ENCODE assay signal across 1 cellular context in genomic region chr11:57667065-57667714, GRCh38.
A peak's percentile ranks its signal among the peaks of the same experiment; 100 is the strongest.
TF ChIP-seq lines count a peak whose summit lies in the region.

No MANE protein-coding gene starts in this region.

TF ChIP-seq in K562, 482 proteins besides CTCF, POLR2A, EP300 and RAD21 (continued from another document and continues in another):
- TF ChIP-seq BCLAF1 (IDR thresholded peaks at IDR 0.05; ENCODE audit: borderline replicate concordance in 1 of 2, control insufficient read depth in 1 of 2, low read depth in 2 of 2, low read length in 1 of 2) = peak in 1 of 2 experiments; percentile 95; a peak in 2 of 4 replicates
- TF ChIP-seq SP1 (CRISPR knock-in tag; IDR thresholded peaks at IDR 0.05) = peak; percentile 73
- peak; percentile 83 for TF ChIP-seq SPI1 (IDR thresholded peaks at IDR 0.05; ENCODE audit: borderline replicate concordance, low read depth, low read length)
- TF ChIP-seq RREB1 (CRISPR knock-in tag; IDR thresholded peaks at IDR 0.05) = 0 out of 2 replicates have a peak, but pooled peaks have one; percentile 26
- peak; percentile 93 for TF ChIP-seq ZKSCAN1 (IDR thresholded peaks at IDR 0.05; ENCODE audit: low read depth, low read length)
- peak; percentile 66 for TF ChIP-seq TBP (optimal IDR thresholded peaks at IDR 0.05; ENCODE audit: low read depth, low read length)
- TF ChIP-seq CHD1 (IDR thresholded peaks at IDR 0.05; ENCODE audit: low read length) = no peak
- TF ChIP-seq MAFF (IDR thresholded peaks at IDR 0.05; ENCODE audit: low read length) = peak; percentile 72
- TF ChIP-seq HINFP (tag; conservative IDR thresholded peaks at IDR 0.05; ENCODE audit: low read depth) = no peak
- peak; percentile 62 for TF ChIP-seq SUPT5H (IDR thresholded peaks at IDR 0.05)
- peak; percentile 75 for TF ChIP-seq SP2 (IDR thresholded peaks at IDR 0.05; ENCODE audit: extremely low read depth, low read depth, low read length, poor library complexity, severe bottlenecking)
- peak; percentile 86 for TF ChIP-seq ELF2 (CRISPR knock-in tag; IDR thresholded peaks at IDR 0.05)
- TF ChIP-seq MTA3 (IDR thresholded peaks at IDR 0.05; ENCODE audit: borderline replicate concordance) = 0 out of 2 replicates have a peak, but pooled peaks have one; percentile 8
- peak; percentile 85 for TF ChIP-seq GABPA (tag; conservative IDR thresholded peaks at IDR 0.05; ENCODE audit: low read depth)
- no peak for TF ChIP-seq POLR3A (IDR thresholded peaks at IDR 0.05; ENCODE audit: borderline replicate concordance, extremely low read depth, insufficient read depth, insufficient read length)
- TF ChIP-seq SMAD1 (IDR thresholded peaks at IDR 0.05; ENCODE audit: low read depth, low read length, partially characterized antibody) = peak; percentile 72
- TF ChIP-seq SIX5 (IDR thresholded peaks at IDR 0.05; ENCODE audit: borderline replicate concordance in 1 of 2, insufficient read depth in 1 of 2, low read depth in 1 of 2, low read length in 2 of 2) = peak in 1 of 2 experiments; percentile 20; a peak in 1 of 4 replicates
- TF ChIP-seq TSHZ1 (CRISPR knock-in tag; IDR thresholded peaks at IDR 0.05) = no peak
- no peak for TF ChIP-seq ATF1 (CRISPR knock-in tag; IDR thresholded peaks at IDR 0.05)
- TF ChIP-seq ATF1 (tag; IDR thresholded peaks at IDR 0.05) = no peak
- 0 out of 2 replicates have a peak, but pooled peaks have one; percentile 31 for TF ChIP-seq FOXJ2 (tag; IDR thresholded peaks at IDR 0.05)
- TF ChIP-seq DIDO1 (tag; IDR thresholded peaks at IDR 0.05; ENCODE audit: low read depth) = peak; percentile 62; the same call in 1 of the 2 replicates
- TF ChIP-seq TEAD4 (IDR thresholded peaks at IDR 0.05; ENCODE audit: low read length) = peak; percentile 25; the same call in 1 of the 2 replicates
- TF ChIP-seq TEAD4 (CRISPR knock-in tag; IDR thresholded peaks at IDR 0.05; ENCODE audit: borderline replicate concordance) = no peak
- TF ChIP-seq ARID1B (IDR thresholded peaks at IDR 0.05) = peak; percentile 14; the same call in 1 of the 2 replicates
- TF ChIP-seq ETV5 (CRISPR knock-in tag; IDR thresholded peaks at IDR 0.05; ENCODE audit: low read depth) = 0 out of 2 replicates have a peak, but pooled peaks have one; percentile 7
- TF ChIP-seq IRF2 (CRISPR knock-in tag; IDR thresholded peaks at IDR 0.05) = no peak
- 0 out of 2 replicates have a peak, but pooled peaks have one; percentile 9 for TF ChIP-seq MYC (IDR thresholded peaks at IDR 0.05; ENCODE audit: low read depth, low read length)
- TF ChIP-seq MYC (CRISPR knock-in tag; IDR thresholded peaks at IDR 0.05; ENCODE audit: borderline replicate concordance, low read depth) = no peak
- TF ChIP-seq RNF2 (IDR thresholded peaks at IDR 0.05) = peak; percentile 61; the same call in 1 of the 2 replicates
- peak; percentile 21; the same call in 1 of the 2 replicates for TF ChIP-seq KLF16 (IDR thresholded peaks at IDR 0.05)
- peak; percentile 96 for TF ChIP-seq JUND (IDR thresholded peaks at IDR 0.05; ENCODE audit: borderline replicate concordance, low read depth, low read length)
- TF ChIP-seq JUND (tag; IDR thresholded peaks at IDR 0.05; ENCODE audit: borderline replicate concordance, low read depth, low read length) = no peak
- peak; percentile 52; the same call in 1 of the 2 replicates for TF ChIP-seq ATF6 (CRISPR knock-in tag; IDR thresholded peaks at IDR 0.05)
- 0 out of 2 replicates have a peak, but pooled peaks have one; percentile 86 for TF ChIP-seq SREBF2 (CRISPR knock-in tag; IDR thresholded peaks at IDR 0.05)
- TF ChIP-seq PHF8 (IDR thresholded peaks at IDR 0.05; ENCODE audit: borderline replicate concordance, low read length) = peak; percentile 53; the same call in 1 of the 2 replicates
- 0 out of 2 replicates have a peak, but pooled peaks have one; percentile 35 for TF ChIP-seq GATA2 (CRISPR knock-in tag; IDR thresholded peaks at IDR 0.05)
- TF ChIP-seq ZNF282 (CRISPR knock-in tag; IDR thresholded peaks at IDR 0.05) = no peak
- TF ChIP-seq ZNF175 (CRISPR knock-in tag; IDR thresholded peaks at IDR 0.05; ENCODE audit: low read depth) = no peak
- peak in 1 of 2 experiments; percentile 99; a peak in 2 of 4 replicates for TF ChIP-seq NONO (IDR thresholded peaks at IDR 0.05; ENCODE audit: low read depth in 2 of 2, low read length in 1 of 2)
- TF ChIP-seq ZBTB26 (CRISPR knock-in tag; IDR thresholded peaks at IDR 0.05) = peak; percentile 59; the same call in 1 of the 2 replicates
- peak in 1 of 2 experiments; percentile 100; a peak in 2 of 4 replicates for TF ChIP-seq FOXK2 (conservative IDR thresholded peaks at IDR 0.05 in 1 of 2, IDR thresholded peaks at IDR 0.05 in 1 of 2; ENCODE audit: low read depth in 2 of 2)
- TF ChIP-seq NCOA1 (IDR thresholded peaks at IDR 0.05; ENCODE audit: low read depth) = peak; percentile 51
- TF ChIP-seq ZNF197 (CRISPR knock-in tag; IDR thresholded peaks at IDR 0.05; ENCODE audit: low read depth) = peak; percentile 20; the same call in 1 of the 2 replicates
